Comparison of ENCODE assay signal across 29 cellular contexts in genomic region chr1:171290611-171291010, GRCh38. TPM values are rescaled to one million over a fixed set of nuclear protein-coding genes. Genes with fewer than 3 reads are reported as not detected.
"Had no signal": no experiment of that assay in that cellular context is flagged by ENCODE, and none has a peak within 500 bp of the region (broad histone marks: within the 10 kb centered on the region; RNA-seq: fewer than 3 reads in every experiment).

No MANE protein-coding gene starts in this region.

- DNase-seq: colonic mucosa; effector CD8-positive, alpha-beta T cell; endodermal cell; esophagus squamous epithelium; foreskin melanocyte; glutamatergic neuron; heart right ventricle; hippocampal formation; left cardiac atrium; left ventricle myocardium superior; lower lobe of right lung; natural killer cell; pancreas; sigmoid colon; spleen; stimulated activated CD4-positive, alpha-beta T cell treated with anti-CD3 and anti-CD28 coated beads, Interleukin-2, amount 100 ng/mL, for 48 hours; stimulated activated naive CD4-positive, alpha-beta T cell; stomach; thyroid gland; trophoblast cell had no signal

- H3K36me3 ChIP-seq: colonic mucosa, esophagus squamous epithelium, heart right ventricle, lower lobe of right lung, neutrophil, pancreas, right atrium auricular region, sigmoid colon, spleen, stomach, thyroid gland, vagina had no signal

- H3K27ac Mint-ChIP-seq: dendritic cell treated with granulocyte-macrophage colony-stimulating factor and Interleukin-4, amounts not matched to agents 40 ng/mL and 50 ng/mL, for 4 days; endodermal cell; natural killer cell; progenitor cell of endocrine pancreas had no signal

- H3K4me3 ChIP-seq: colonic mucosa, esophagus squamous epithelium, heart right ventricle, lower lobe of right lung, pancreas, right atrium auricular region, sigmoid colon, spleen, stomach, thyroid gland, vagina had no signal

- H3K4me1 Mint-ChIP-seq: endodermal cell, natural killer cell, neural crest cell had no signal

- H3K4me1 ChIP-seq: colonic mucosa, heart right ventricle, lower lobe of right lung, pancreas, right atrium auricular region, sigmoid colon, spleen, stomach, thyroid gland had no signal

- H3K9me3 Mint-ChIP-seq: dendritic cell treated with granulocyte-macrophage colony-stimulating factor and Interleukin-4, amounts not matched to agents 40 ng/mL and 50 ng/mL, for 4 days; endodermal cell; natural killer cell; neural crest cell had no signal

- H3K27ac ChIP-seq: colonic mucosa, esophagus squamous epithelium, heart right ventricle, lower lobe of right lung, neutrophil, pancreas, right atrium auricular region, sigmoid colon, spleen, stomach, thyroid gland, vagina had no signal

- H3K9me3 ChIP-seq: colonic mucosa, esophagus squamous epithelium, heart right ventricle, lower lobe of right lung, neutrophil, pancreas, right atrium auricular region, sigmoid colon, spleen, stomach, thyroid gland, vagina had no signal

- H3K4me3 Mint-ChIP-seq: dendritic cell treated with granulocyte-macrophage colony-stimulating factor and Interleukin-4, amounts not matched to agents 40 ng/mL and 50 ng/mL, for 4 days; endodermal cell; natural killer cell; neural crest cell had no signal

- H3K36me3 Mint-ChIP-seq: natural killer cell had no signal

- ATAC-seq: heart right ventricle, left cardiac atrium, left ventricle myocardium superior, lower lobe of right lung, natural killer cell, pancreas had no signal

RNA-seq across cellular contexts. Expression of gene FMO1, which starts 42.3 kb away (rescaled TPM):
- total RNA-seq: colonic mucosa, endodermal cell, endothelial cell of umbilical vein, epithelial cell of proximal tubule, kidney epithelial cell, natural killer cell, neural crest cell, spleen had no signal
- polyA plus RNA-seq: endothelial cell of umbilical vein had no signal
